8 cellular contexts compared by ENCODE assay signal in the genomic region with DNA sequence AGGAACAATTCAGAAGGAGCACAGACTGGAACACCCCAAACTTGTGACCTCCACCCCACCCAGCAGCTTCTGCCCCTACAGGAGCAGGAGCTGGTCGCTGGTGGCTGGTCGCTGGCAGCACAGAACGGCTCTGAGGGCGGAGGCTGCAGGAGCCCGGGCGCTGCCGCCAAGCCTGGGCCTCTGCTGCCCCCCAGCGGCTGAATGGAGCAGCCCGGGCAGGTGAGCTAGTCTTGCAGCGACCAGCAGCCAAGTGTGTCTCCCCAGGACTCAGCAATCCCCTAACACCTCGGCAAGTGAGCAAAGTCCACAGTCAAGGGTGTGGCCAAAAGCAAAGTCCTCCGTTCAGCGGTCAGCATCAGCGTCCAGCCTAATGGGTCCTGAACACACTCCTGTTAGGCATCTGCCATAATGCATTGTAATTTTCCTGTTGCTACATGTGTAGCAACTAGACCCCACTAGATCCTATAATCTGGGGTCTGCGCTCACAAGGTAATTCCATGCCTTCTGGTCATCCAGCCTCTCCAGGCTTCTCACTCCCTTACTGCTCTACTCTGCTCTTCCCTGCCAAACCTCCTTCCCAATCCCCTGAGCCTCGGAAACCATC. TPM values are rescaled to one million over a fixed set of nuclear protein-coding genes. Genes with fewer than 3 reads are reported as not detected.
DNase-seq lines count a peak whose midpoint lies in the region; TF ChIP-seq lines count a peak whose summit lies in the region.

No MANE protein-coding gene starts in this region.

- H3K79me2 ChIP-seq in osteoblast (ENCODE audit: insufficient read depth, low read length) = no peaks in the 10 kb centered on the region

- no peak overlapping the region for H2AFZ ChIP-seq in osteoblast (ENCODE audit: low read length)

- DNase-seq in AG09309 (ENCODE audit: low read depth) (no peak), GM19240 (ENCODE audit: insufficient read length, low spot score) (peak; percentile 95), LNCaP clone FGC (ENCODE audit: low read depth) (no peak), SJCRH30 (peak; percentile 56 to 78), foreskin melanocyte (peak; percentile 29), osteoblast (ENCODE audit: insufficient read length, low spot score, missing footprints) (peak; percentile 98), testis (peak; percentile 87)
- peak; percentile 56 for DNase-seq in activated effector memory CD4-positive, alpha-beta T cell treated with Interleukin-2 at 50 U/mL for 16 hours

- H3K36me3 ChIP-seq in SJCRH30 = no peaks in the 10 kb centered on the region
- no peaks in the 10 kb centered on the region for H3K36me3 ChIP-seq in osteoblast (ENCODE audit: insufficient read depth, low read length)
- no peaks in the 10 kb centered on the region for H3K36me3 ChIP-seq in testis (ENCODE audit: low read depth, missing control alignments)

- no peaks in the 10 kb centered on the region for H4K20me1 ChIP-seq in osteoblast (ENCODE audit: insufficient read depth, low read length)

- intact Hi-C loops in testis (cut with DNase I; ENCODE audit: low total_unique reads) = loop anchor here (10.0 kb wide), 1 partner anchor 1108 kb away; no protein-coding TSS in a partner anchor

- H3K4me3 ChIP-seq in AG09309 (ENCODE audit: control insufficient read depth, low read depth, low read length) (no peak overlapping the region), LNCaP clone FGC (ENCODE audit: low read depth, low read length) (no peak overlapping the region), SJCRH30 (no peak overlapping the region), osteoblast (ENCODE audit: insufficient read depth, low read length) (no peak overlapping the region), testis (no peak overlapping the region)

- H3K27ac ChIP-seq in SJCRH30 (no peak overlapping the region), osteoblast (ENCODE audit: low read depth, low read length) (no peak overlapping the region), testis (no peak overlapping the region)

- no peak for TF ChIP-seq POLR2A in testis (IDR thresholded peaks at IDR 0.05)

- no peak overlapping the region for H3K4me2 ChIP-seq in osteoblast (ENCODE audit: insufficient read depth, low read length)

- 12 to 26% methylated on average over 12 to 16 of the region's 16 CpGs for WGBS in testis, 2 donors

- H3K27me3 ChIP-seq in SJCRH30 = peaks cover 23% of the 10 kb centered on the region
- no peaks in the 10 kb centered on the region for H3K27me3 ChIP-seq in osteoblast (ENCODE audit: insufficient read depth, low read length)
- no peaks in the 10 kb centered on the region for H3K27me3 ChIP-seq in testis

- TF ChIP-seq CTCF in AG09309 (IDR thresholded peaks at IDR 0.05; ENCODE audit: control insufficient read depth, insufficient read depth, low read depth, low read length, missing control alignments) = peak; percentile 99
- TF ChIP-seq CTCF in LNCaP clone FGC (IDR thresholded peaks at IDR 0.05; ENCODE audit: control insufficient read depth, extremely low read depth, insufficient read depth) = peak; percentile 90
- TF ChIP-seq CTCF in osteoblast (IDR thresholded peaks at IDR 0.05; ENCODE audit: extremely low read depth, low read depth, low read length) = peak; percentile 88
- TF ChIP-seq CTCF in testis (IDR thresholded peaks at IDR 0.05) = peak; percentile 44 to 92 (median 80)

- no peaks in the 10 kb centered on the region for H3K4me1 ChIP-seq in SJCRH30
- H3K4me1 ChIP-seq in osteoblast (ENCODE audit: insufficient read depth, low read length) = no peaks in the 10 kb centered on the region
- no peaks in the 10 kb centered on the region for H3K4me1 ChIP-seq in testis

- H3K9me3 ChIP-seq in SJCRH30 (replicated peaks) (no peaks in the 10 kb centered on the region), osteoblast (ENCODE audit: low read depth, low read length) (no peaks in the 10 kb centered on the region), testis (no peaks in the 10 kb centered on the region)

RNA-seq across cellular contexts. Expression of gene GJB5, which starts 12.1 kb away (rescaled TPM):
- total RNA-seq in SJCRH30 (2014; rRNA removed; shearing (Covaris generic)) = not detected in 2 replicates
- total RNA-seq in osteoblast (not detected in 2 replicates), testis (not detected)
- polyA plus RNA-seq in testis (ENCODE audit: insufficient read depth, low read depth, low replicate concordance) = not detected

RNA-seq across cellular contexts. Expression of gene GJB4, which starts 16.8 kb away (rescaled TPM):
- not detected in 2 replicates for total RNA-seq in SJCRH30 (2014; rRNA removed; shearing (Covaris generic))
- total RNA-seq in osteoblast (not detected in 2 replicates), testis (not detected)
- not detected for polyA plus RNA-seq in testis (ENCODE audit: insufficient read depth, low read depth, low replicate concordance)

RNA-seq across cellular contexts. Expression of gene GJB3, which starts 38.2 kb away (rescaled TPM):
- total RNA-seq in SJCRH30 (2014; rRNA removed; shearing (Covaris generic)) = not detected in 2 replicates
- total RNA-seq in osteoblast = not detected in 2 replicates
- total RNA-seq in testis = under 1 TPM; 0.50 to 0.55 TPM
- 0.40 TPM for polyA plus RNA-seq in testis (ENCODE audit: insufficient read depth, low read depth, low replicate concordance)

RNA-seq across cellular contexts. Expression of gene GJA4, which starts 50.0 kb away (rescaled TPM):
- total RNA-seq in SJCRH30 (2014; rRNA removed; shearing (Covaris generic)) = not detected in 2 replicates
- total RNA-seq in osteoblast (not detected in 2 replicates), testis (10 to 100 TPM; 11.3 to 11.9 TPM)
- polyA plus RNA-seq in testis (ENCODE audit: insufficient read depth, low read depth, low replicate concordance) = 10.9 TPM

Comparison
In these comparisons a context has a peak if more than half of its experiments do, and no peak if none do; other contexts are left out.
1. DNase-seq: peak in GM19240 (single experiment), SJCRH30 (2 of 2), activated effector memory CD4-positive, alpha-beta T cell treated with Interleukin-2 at 50 U/mL for 16 hours (single experiment), foreskin melanocyte (single experiment), osteoblast (single experiment) and testis (single experiment); none in AG09309 (single experiment) and LNCaP clone FGC (single experiment).
2. Peak in every context shown above with its lines, with median percentiles within 50 percentile points of each other: CTCF ChIP-seq.